ENCODE assay signal across 11 cellular contexts in the genomic region with DNA sequence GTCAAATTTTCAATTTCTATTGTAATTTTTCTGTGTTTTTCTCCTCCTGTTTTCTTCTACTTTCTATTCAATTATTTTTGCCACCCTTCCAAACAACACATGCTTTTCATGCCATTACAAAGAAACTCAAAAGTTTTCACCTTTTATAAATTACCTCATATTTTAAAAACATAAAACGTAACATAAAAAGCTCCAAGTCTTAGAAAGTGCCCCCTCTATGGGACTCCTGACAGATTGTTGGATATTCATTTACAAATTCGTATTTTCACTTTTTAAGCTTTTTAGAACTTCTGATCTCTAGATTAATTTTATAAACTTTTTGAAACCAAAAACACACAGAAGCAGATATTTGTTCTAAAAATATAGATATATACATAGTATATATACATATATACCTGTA. TPM values are rescaled to one million over a fixed set of nuclear protein-coding genes. Genes with fewer than 3 reads are reported as not detected.
DNase-seq lines count a peak whose midpoint lies in the region; ATAC-seq and TF ChIP-seq lines count a peak whose summit lies in the region.
"Had no signal": no experiment of that assay in that cellular context is flagged by ENCODE, and none has a peak within 500 bp of the region (broad histone marks: within the 10 kb centered on the region; RNA-seq: fewer than 3 reads in every experiment).

No MANE protein-coding gene starts in this region.

- TF ChIP-seq POLR2A in uterus (IDR thresholded peaks at IDR 0.05): no peak

- H3K4me3 ChIP-seq in heart right ventricle (peak overlapping the region in 9 of 10 donors; percentile 41 to 63 (median 57)), coronary artery (peak overlapping the region; percentile 83), mucosa of rectum (ENCODE audit: low read length in 2 of 2) (peak overlapping the region; percentile 62 to 80), uterus (peak overlapping the region; percentile 49 to 71)
- H3K4me3 ChIP-seq: BLaER1 treated with 17β-estradiol and CSF1 and Interleukin-3, amounts not matched to agents 10 nM and 100 nM had no signal

- H3K9me3 ChIP-seq in heart right ventricle: peaks cover 0 to 9% (median 0%) of the 10 kb centered on the region in 11 donors
- H3K9me3 ChIP-seq in mucosa of rectum (ENCODE audit: control insufficient read depth in 2 of 2, low read length in 2 of 2): no peaks in the 10 kb centered on the region
- no peaks in the 10 kb centered on the region for H3K9me3 ChIP-seq in uterus
- H3K9me3 ChIP-seq: BLaER1 treated with 17β-estradiol and CSF1 and Interleukin-3, amounts not matched to agents 10 nM and 100 nM had no signal

- H3K9ac ChIP-seq in mucosa of rectum (ENCODE audit: low read depth in 1 of 2, low read length in 2 of 2): peak overlapping the region in 1 of 2 donors; percentile 7
- H3K9ac ChIP-seq: BLaER1 treated with 17β-estradiol and CSF1 and Interleukin-3, amounts not matched to agents 10 nM and 100 nM had no signal

- WGBS in heart right ventricle, 2 donors: 28 to 51% methylated on average over 2 of the region's 2 CpGs

- H3K4me1 ChIP-seq in heart right ventricle (peaks cover 0 to 3% (median 0%) of the 10 kb centered on the region in 9 donors), mucosa of rectum (ENCODE audit: control insufficient read depth in 2 of 2, insufficient read depth in 2 of 2, low read length in 2 of 2) (no peaks in the 10 kb centered on the region), uterus (no peaks in the 10 kb centered on the region)
- H3K4me1 ChIP-seq: BLaER1 treated with 17β-estradiol and CSF1 and Interleukin-3, amounts not matched to agents 10 nM and 100 nM had no signal

- H3K27me3 ChIP-seq in heart right ventricle (peaks cover 0 to 3% (median 0%) of the 10 kb centered on the region in 7 donors), mucosa of rectum (ENCODE audit: control insufficient read depth in 2 of 2, insufficient read depth in 2 of 2, low read length in 2 of 2) (no peaks in the 10 kb centered on the region), uterus (no peaks in the 10 kb centered on the region)
- H3K27me3 ChIP-seq: BLaER1 treated with 17β-estradiol and CSF1 and Interleukin-3, amounts not matched to agents 10 nM and 100 nM had no signal

- ATAC-seq in heart right ventricle (peak in 1 of 8 donors; percentile 46), left cardiac atrium (no peak), HG03378 (IDR thresholded peaks at IDR 0.05; ENCODE audit: unreplicated experiment) (no peak)

- H3K27ac ChIP-seq in heart right ventricle (peak overlapping the region in 7 of 10 donors; percentile 71 to 83 (median 74)), coronary artery (peak overlapping the region in 1 of 2 donors; percentile 18), mucosa of rectum (ENCODE audit: low read depth in 2 of 2, low read length in 2 of 2) (no peak overlapping the region), uterus (peak overlapping the region; percentile 84 to 93)
- H3K27ac ChIP-seq: BLaER1 treated with 17β-estradiol and CSF1 and Interleukin-3, amounts not matched to agents 10 nM and 100 nM had no signal

- CTCF ChIA-PET in GM10248 (lab: Yijun Ruan, JAX): interaction anchor here (1.6 kb wide), 1 partner anchor 13 kb away, joined by 6 read pairs; no protein-coding TSS in a partner anchor

- intact Hi-C loops in heart right ventricle (cut with DNase I) (loop anchor here in 2 of 10 donors (5.0 to 10.0 kb wide), 3 partner anchors 53 to 109 kb away; no protein-coding TSS in a partner anchor), left cardiac atrium (cut with DNase I) (no loop called here), uterus (cut with DNase I; ENCODE audit: low total_unique reads) (loop anchor here (5.0 kb wide), 1 partner anchor 41 kb away; no protein-coding TSS in a partner anchor)

- POLR2A ChIA-PET in GM10248 (lab: Yijun Ruan, JAX): no interaction called here

- H3K36me3 ChIP-seq in heart right ventricle (no peaks in the 10 kb centered on the region), mucosa of rectum (ENCODE audit: control insufficient read depth in 2 of 2, insufficient read depth in 2 of 2, low read length in 2 of 2) (no peaks in the 10 kb centered on the region), uterus (no peaks in the 10 kb centered on the region)
- H3K36me3 ChIP-seq: BLaER1 treated with 17β-estradiol and CSF1 and Interleukin-3, amounts not matched to agents 10 nM and 100 nM had no signal

- peak in 6 of 9 donors; percentile 18 to 50 (median 36) for TF ChIP-seq CTCF in heart right ventricle (IDR thresholded peaks at IDR 0.05)
- TF ChIP-seq CTCF in coronary artery (IDR thresholded peaks at IDR 0.05): no peak
- peak in 2 of 4 experiments; percentile 24 to 36 for TF ChIP-seq CTCF in uterus (IDR thresholded peaks at IDR 0.05)
- TF ChIP-seq CTCF in GM10248 (IDR thresholded peaks at IDR 0.05; ENCODE audit: control extremely low read depth, extremely low read depth, low read depth, missing control alignments): no peak

- DNase-seq in heart right ventricle: no peak
- no peak for DNase-seq in left cardiac atrium
- DNase-seq in coronary artery (ENCODE audit: low spot score): no peak
- no peak for DNase-seq in uterus
- no peak for DNase-seq in GM10248 (ENCODE audit: extremely low spot score)
- DNase-seq in retina: no peak
- DNase-seq: activated naive CD4-positive, alpha-beta T cell; NCI-H446 treated with DMSO at 0.1 percent for 48 hours had no signal

RNA-seq across cellular contexts. Expression of a gene that starts 1.6 kb away (rescaled TPM):
- total RNA-seq in heart right ventricle (10 to 100 TPM in 3 of 10 donors, 1 to 10 TPM in 7; 4.8 to 44.7 (median 7.5) TPM), left cardiac atrium (10 to 100 TPM; 21.0 to 29.9 TPM), uterus (100 to 1,000 TPM in 1 of 4 donors, 10 to 100 TPM in 3; 15.0 to 908 (median 33.3) TPM)
- polyA plus RNA-seq in heart right ventricle: 10 to 100 TPM; 11.6 to 15.4 TPM

Comparison
In these comparisons a context has a peak if more than half of its experiments do, and no peak if none do; other contexts are left out.
1. H3K27ac ChIP-seq: peak in heart right ventricle (7 of 10) and uterus (2 of 2); none in mucosa of rectum (0 of 2).
2. CTCF ChIP-seq: peak in heart right ventricle (6 of 9); none in coronary artery (single experiment) and GM10248 (single experiment).
3. Peak in every context shown above with its lines, with median percentiles within 50 percentile points of each other: H3K4me3 ChIP-seq.